8 cellular contexts compared by ENCODE assay signal in genomic region chr11:45804806-45805304, GRCh38. TPM values are rescaled to one million over a fixed set of nuclear protein-coding genes. Genes with fewer than 3 reads are reported as not detected.
DNase-seq lines count a peak whose midpoint lies in the region; ATAC-seq and TF ChIP-seq lines count a peak whose summit lies in the region.

Gene SLC35C1 (plus strand): TSS chr11:45805149. CDS start chr11:45805802, 653 bp downstream.

- H3K36me3 Mint-ChIP-seq in endothelial cell (ENCODE audit: low read depth, unreplicated experiment) = peaks cover 11% of the 10 kb centered on the region

- no peaks in the 10 kb centered on the region for H3K79me2 ChIP-seq in OCI-LY1 (ENCODE audit: insufficient read depth, low read length)

- peak within 1 kb of the TSS; percentile 94 for H3K4me3 ChIP-seq in HUES48 (ENCODE audit: low read depth, low read length)
- peak within 1 kb of the TSS; percentile 80 for H3K4me3 ChIP-seq in OCI-LY1 (ENCODE audit: low read depth, low read length, poor library complexity, severe bottlenecking)
- peak within 1 kb of the TSS; percentile 75 for H3K4me3 ChIP-seq in mononuclear cell (ENCODE audit: low read length)

- peak within 1 kb of the TSS; percentile 96 for H3K27ac Mint-ChIP-seq in endothelial cell (ENCODE audit: unreplicated experiment)

- H3K9me2 ChIP-seq in OCI-LY1 (ENCODE audit: low read depth, low read length) = no peaks in the 10 kb centered on the region

- H3K36me3 ChIP-seq in HUES48 (ENCODE audit: control insufficient read depth, insufficient read depth, low read length) (no peaks in the 10 kb centered on the region; the same call in 1 of the 2 replicates), OCI-LY1 (ENCODE audit: insufficient read depth, low read length) (no peaks in the 10 kb centered on the region)

- no peaks in the 10 kb centered on the region for H3K9me3 ChIP-seq in HUES48 (ENCODE audit: control insufficient read depth, insufficient read depth, low read length)
- no peaks in the 10 kb centered on the region for H3K9me3 ChIP-seq in OCI-LY1 (ENCODE audit: low read length)
- H3K9me3 ChIP-seq in mononuclear cell (ENCODE audit: low read depth, low read length) = no peaks in the 10 kb centered on the region

- peaks cover 13% of the 10 kb centered on the region for H3K27me3 Mint-ChIP-seq in endothelial cell (ENCODE audit: unreplicated experiment)

- peak within 1 kb of the TSS; percentile 94 for H3K4me3 Mint-ChIP-seq in endothelial cell (ENCODE audit: unreplicated experiment)

- H3K27me3 ChIP-seq in HUES48 (ENCODE audit: control insufficient read depth, insufficient read depth, low read length) (peaks cover 20% of the 10 kb centered on the region), OCI-LY1 (ENCODE audit: insufficient read depth, low read length) (no peaks in the 10 kb centered on the region), mononuclear cell (ENCODE audit: insufficient read depth, low read length) (no peaks in the 10 kb centered on the region)

- no peaks in the 10 kb centered on the region for H3F3A ChIP-seq in OCI-LY1 (ENCODE audit: insufficient read depth, low read length)

- ATAC-seq in GM21390 (IDR thresholded peaks at IDR 0.05; ENCODE audit: unreplicated experiment) = peak; percentile 96

- H2AFZ ChIP-seq in OCI-LY1 (ENCODE audit: low read length) = 0 out of 2 replicates have a peak within 1 kb of the TSS, but pooled peaks have one; percentile 2

- peak within 1 kb of the TSS; percentile 64; the same call in 1 of the 2 replicates for H3K9ac ChIP-seq in HUES48 (ENCODE audit: low read depth, low read length)
- peak within 1 kb of the TSS; percentile 80 for H3K9ac ChIP-seq in OCI-LY1 (ENCODE audit: low read length)

- TF ChIP-seq CTCF in OCI-LY1 (IDR thresholded peaks at IDR 0.05; ENCODE audit: low read length) (no peak), endothelial cell (IDR thresholded peaks at IDR 0.05; ENCODE audit: unreplicated experiment) (peak; percentile 58)

- peak within 1 kb of the TSS; percentile 99 for H3K4me2 ChIP-seq in OCI-LY1 (ENCODE audit: low read length)

- H3K27ac ChIP-seq in HUES48 (ENCODE audit: low read depth, low read length) (peak within 1 kb of the TSS; percentile 44), OCI-LY1 (ENCODE audit: low read depth, low read length, poor library complexity, severe bottlenecking) (no peak within 1 kb of the TSS)

- H4K20me1 ChIP-seq in OCI-LY1 (ENCODE audit: insufficient read depth, low read length) = no peaks in the 10 kb centered on the region

- DNase-seq in D341Med (ENCODE audit: low spot score) (peak; percentile 96), endothelial cell (ENCODE audit: low spot score) (peak; percentile 95)
- DNase-seq in activated CD8-positive, alpha-beta memory T cell treated with anti-CD3 and anti-CD28 coated beads, Interleukin-2, amount 50 U/mL, for 48 hours = peak; percentile 96
- peak; percentile 93 to 94 for DNase-seq in stimulated activated CD8-positive, alpha-beta memory T cell treated with anti-CD3 and anti-CD28 coated beads, Interleukin-4, amount 100 ng/mL, for 1 hour (ENCODE audit: low read depth in 2 of 2, low spot score in 1 of 2)

- no peaks in the 10 kb centered on the region for H3K9me3 Mint-ChIP-seq in endothelial cell (ENCODE audit: unreplicated experiment)

- peaks cover 24% of the 10 kb centered on the region for H3K4me1 Mint-ChIP-seq in endothelial cell (ENCODE audit: unreplicated experiment)

- H3K4me1 ChIP-seq in HUES48 (ENCODE audit: control insufficient read depth, insufficient read depth, low read length) (peaks cover 7% of the 10 kb centered on the region; the same call in 1 of the 2 replicates), OCI-LY1 (ENCODE audit: insufficient read depth, low read length, severe bottlenecking) (peaks cover 25% of the 10 kb centered on the region), mononuclear cell (ENCODE audit: insufficient read depth, low read length) (peaks cover 38% of the 10 kb centered on the region)

RNA-seq across cellular contexts. Expression of gene SLC35C1, which starts in this region (rescaled TPM):
- total RNA-seq in endothelial cell (ENCODE audit: unreplicated experiment) (13.9 TPM), mononuclear cell (1.5 TPM)
